ENCODE assay signal across 16 cellular contexts in genomic region chr20:32111287-32111686, GRCh38. TPM values are rescaled to one million over a fixed set of nuclear protein-coding genes. Genes with fewer than 3 reads are reported as not detected.
DNase-seq lines count a peak whose midpoint lies in the region; ATAC-seq, FAIRE-seq and TF ChIP-seq lines count a peak whose summit lies in the region.
"Had no signal": no experiment of that assay in that cellular context is flagged by ENCODE, and none has a peak within 500 bp of the region (broad histone marks: within the 10 kb centered on the region; RNA-seq: fewer than 3 reads in every experiment).

No MANE protein-coding gene starts in this region.

- no peaks in the 10 kb centered on the region for H3K27me3 Mint-ChIP-seq in Calu3 (ENCODE audit: unreplicated experiment)

- no peak overlapping the region for H3K4me3 ChIP-seq in KMS-11 (IDR thresholded peaks at IDR 0.05; ENCODE audit: insufficient read depth, low read depth, low read length)
- no peak overlapping the region for H3K4me3 ChIP-seq in colonic mucosa
- H3K4me3 ChIP-seq in neural cell (ENCODE audit: low read length), result peak overlapping the region; percentile 71
- no peak overlapping the region for H3K4me3 ChIP-seq in pancreas
- H3K4me3 ChIP-seq in gastroesophageal sphincter, result no peak overlapping the region

- no peaks in the 10 kb centered on the region for H3F3A ChIP-seq in neural cell (ENCODE audit: insufficient read depth, low read length, poor library complexity, severe bottlenecking)

- peaks cover 30% of the 10 kb centered on the region for H3K36me3 Mint-ChIP-seq in Calu3 (ENCODE audit: insufficient read depth, unreplicated experiment)

- intact Hi-C loops in Calu3 (cut with micrococcal nuclease; ENCODE audit: unreplicated experiment), result no loop called here
- intact Hi-C loops in colonic mucosa (cut with DNase I), result no loop called here
- intact Hi-C loops in pancreas (cut with DNase I), result no loop called here

- no peaks in the 10 kb centered on the region for H3K9me2 ChIP-seq in neural cell (ENCODE audit: insufficient read depth, low read length)

- H3K4me1 Mint-ChIP-seq in Calu3 (ENCODE audit: low read depth, unreplicated experiment), result peaks cover 18% of the 10 kb centered on the region

- ATAC-seq in pancreas, result no peak
- ATAC-seq in HG02759 (IDR thresholded peaks at IDR 0.05; ENCODE audit: unreplicated experiment), result no peak
- ATAC-seq in gastroesophageal sphincter, result no peak
- ATAC-seq: left ventricle myocardium superior had no signal

- no peaks in the 10 kb centered on the region for H3K9me3 ChIP-seq in colonic mucosa
- no peaks in the 10 kb centered on the region for H3K9me3 ChIP-seq in neural cell (ENCODE audit: low read length)
- no peaks in the 10 kb centered on the region for H3K9me3 ChIP-seq in pancreas
- no peaks in the 10 kb centered on the region for H3K9me3 ChIP-seq in gastroesophageal sphincter
- H3K9me3 ChIP-seq: suprapubic skin had no signal

- peaks cover 13% of the 10 kb centered on the region; the same call in 1 of the 2 replicates for H4K20me1 ChIP-seq in KMS-11 (ENCODE audit: insufficient read depth)
- H4K20me1 ChIP-seq in neural cell (ENCODE audit: insufficient read depth), result no peaks in the 10 kb centered on the region

- TF ChIP-seq RAD21 in neural cell (conservative IDR thresholded peaks at IDR 0.05), result no peak

- H3K4me2 ChIP-seq in KMS-11 (peak overlapping the region; percentile 96), neural cell (ENCODE audit: low read length) (no peak overlapping the region)

- H3K27ac ChIP-seq in KMS-11, result no peak overlapping the region
- H3K27ac ChIP-seq in colonic mucosa, result peak overlapping the region; percentile 91
- no peak overlapping the region for H3K27ac ChIP-seq in neural cell (ENCODE audit: low read length)
- no peak overlapping the region for H3K27ac ChIP-seq in pancreas
- H3K27ac ChIP-seq in gastroesophageal sphincter, result peak overlapping the region in 1 of 4 donors; percentile 0
- H3K27ac ChIP-seq: suprapubic skin had no signal

- no peaks in the 10 kb centered on the region for H3K36me3 ChIP-seq in KMS-11 (ENCODE audit: insufficient read depth)
- H3K36me3 ChIP-seq in colonic mucosa, result no peaks in the 10 kb centered on the region
- H3K36me3 ChIP-seq in neural cell (ENCODE audit: insufficient read depth, low read length), result no peaks in the 10 kb centered on the region
- H3K36me3 ChIP-seq in pancreas, result no peaks in the 10 kb centered on the region
- H3K36me3 ChIP-seq in gastroesophageal sphincter, result no peaks in the 10 kb centered on the region
- H3K36me3 ChIP-seq: suprapubic skin had no signal

- H3K4me1 ChIP-seq in KMS-11 (ENCODE audit: low read depth, poor library complexity, severe bottlenecking), result peaks cover 14% of the 10 kb centered on the region
- no peaks in the 10 kb centered on the region for H3K4me1 ChIP-seq in colonic mucosa
- peaks cover 0 to 17% (median 4%) of the 10 kb centered on the region in 3 donors for H3K4me1 ChIP-seq in pancreas
- H3K4me1 ChIP-seq in gastroesophageal sphincter, result peaks cover 0 to 53% (median 11%) of the 10 kb centered on the region in 3 donors

- no peak for TF ChIP-seq CTCF in Calu3 (IDR thresholded peaks at IDR 0.05; ENCODE audit: unreplicated experiment)
- no peak for TF ChIP-seq CTCF in KMS-11 (conservative IDR thresholded peaks at IDR 0.05; ENCODE audit: low read depth, low read length)
- TF ChIP-seq CTCF in colonic mucosa (IDR thresholded peaks at IDR 0.05), result no peak
- TF ChIP-seq CTCF in neural cell (IDR thresholded peaks at IDR 0.05; ENCODE audit: poor library complexity, severe bottlenecking), result no peak
- TF ChIP-seq CTCF in pancreas (IDR thresholded peaks at IDR 0.05), result no peak
- TF ChIP-seq CTCF in gastroesophageal sphincter (IDR thresholded peaks at IDR 0.05), result no peak

- H3K79me2 ChIP-seq in KMS-11 (ENCODE audit: insufficient read depth, low read depth) (peaks cover 66% of the 10 kb centered on the region), neural cell (replicated peaks; ENCODE audit: insufficient read depth, low read length) (peaks cover 54% of the 10 kb centered on the region)

- H3K27me3 ChIP-seq in KMS-11 (ENCODE audit: insufficient read depth, low read depth) (no peaks in the 10 kb centered on the region), colonic mucosa (no peaks in the 10 kb centered on the region), neural cell (ENCODE audit: insufficient read depth, low read depth, low read length) (no peaks in the 10 kb centered on the region), pancreas (no peaks in the 10 kb centered on the region), gastroesophageal sphincter (no peaks in the 10 kb centered on the region)
- H3K27me3 ChIP-seq: suprapubic skin had no signal

- DNase-seq in Calu3, result no peak
- peak; percentile 35 for DNase-seq in colonic mucosa
- no peak for DNase-seq in pancreas
- DNase-seq in RCC 7860 (ENCODE audit: low spot score), result no peak
- DNase-seq: activated CD4-positive, alpha-beta T cell treated with anti-CD3 and anti-CD28 coated beads for 4 hours; amniotic stem cell; effector CD8-positive, alpha-beta T cell; left ventricle myocardium superior; NCI-H1694 treated with DMSO at 0.1 percent for 48 hours; NCI-H82; retina had no signal

- no peaks in the 10 kb centered on the region for H3K9me3 Mint-ChIP-seq in Calu3 (ENCODE audit: low read depth, unreplicated experiment)

- H3K27ac Mint-ChIP-seq in Calu3 (ENCODE audit: unreplicated experiment), result peak overlapping the region; percentile 3

- 74 to 80% methylated on average over 2 of the region's 2 CpGs for WGBS in pancreas, 2 donors
- 70 to 75% methylated on average over 2 of the region's 2 CpGs for WGBS in gastroesophageal sphincter (ENCODE audit: low coverage in 1 of 2), 2 donors

- TF ChIP-seq EP300 in neural cell (conservative IDR thresholded peaks at IDR 0.05; ENCODE audit: poor library complexity, severe bottlenecking), result no peak
- TF ChIP-seq EP300 in gastroesophageal sphincter (IDR thresholded peaks at IDR 0.05), result no peak

- TF ChIP-seq POLR2A in gastroesophageal sphincter (IDR thresholded peaks at IDR 0.05), result no peak

- H3K4me3 Mint-ChIP-seq in Calu3 (ENCODE audit: low read depth, unreplicated experiment), result no peak overlapping the region

- H2AFZ ChIP-seq in KMS-11 (ENCODE audit: low read depth), result no peak overlapping the region
- no peak overlapping the region for H2AFZ ChIP-seq in neural cell (ENCODE audit: low read depth, low read length)

- H3K9ac ChIP-seq in KMS-11, result no peak overlapping the region
- H3K9ac ChIP-seq in colonic mucosa (ENCODE audit: low read depth in 2 of 2, low read length in 2 of 2), result no peak overlapping the region
- H3K9ac ChIP-seq in neural cell (ENCODE audit: low read length), result no peak overlapping the region

- BruUV-seq in Calu3 (replicated peaks; lab: Mats Ljungman, UMichigan), result no TSS peak

- no peak for FAIRE-seq in pancreas (lab: Jason Lieb, UNC)
- FAIRE-seq in RCC 7860 (lab: Jason Lieb, UNC), result no peak

- CTCF ChIA-PET in Calu3 (lab: Charles Lee), result no interaction called here

TF ChIP-seq in neural cell, 6 proteins besides CTCF, POLR2A, EP300 and RAD21:
- TF ChIP-seq TAF1 (IDR thresholded peaks at IDR 0.05; ENCODE audit: low read depth) (no peak), EZH2 (IDR thresholded peaks at IDR 0.05; ENCODE audit: borderline replicate concordance, insufficient read depth, low read length, poor library complexity, severe bottlenecking) (no peak), POLR2AphosphoS5 (IDR thresholded peaks at IDR 0.05) (no peak), REST (IDR thresholded peaks at IDR 0.05; ENCODE audit: borderline replicate concordance) (no peak), MXI1 (conservative IDR thresholded peaks at IDR 0.05; ENCODE audit: poor library complexity, severe bottlenecking) (no peak), SMC3 (conservative IDR thresholded peaks at IDR 0.05; ENCODE audit: poor library complexity) (no peak)

RNA-seq across cellular contexts. Expression of gene TM9SF4, which starts 1.8 kb away (rescaled TPM):
- total RNA-seq in Calu3 (2022) (95.3 and 104 TPM in 2 replicates), colonic mucosa (10 to 100 TPM; 76.7 to 79.9 TPM), pancreas (10 to 100 TPM; 15.3 to 30.2 (median 20.9) TPM), gastroesophageal sphincter (10 to 100 TPM; 20.7 to 32.6 (median 22.9) TPM)
- polyA plus RNA-seq in neural cell (17.8 and 18.3 TPM in 2 replicates), pancreas (10 to 100 TPM; 12.7 to 23.7 TPM)
- polyA minus RNA-seq in neural cell, result 32.1 and 33.9 TPM in 2 replicates

RNA-seq across cellular contexts. Expression of gene HCK, which starts 59.2 kb away (rescaled TPM):
- total RNA-seq in Calu3 (2022), result not detected in 2 replicates
- 1 to 10 TPM; 3.7 to 6.6 TPM for total RNA-seq in colonic mucosa
- polyA plus RNA-seq in neural cell, result 0.58 TPM in 1 of 2 replicates, not detected in the other
- not detected in 2 replicates for polyA minus RNA-seq in neural cell
- 10 to 100 TPM in 1 of 6 donors, 1 to 10 TPM in 3, under 1 TPM in 2; 0.42 to 12.9 (median 2.3) TPM for total RNA-seq in pancreas
- 1 to 10 TPM; 2.1 to 2.3 TPM for polyA plus RNA-seq in pancreas
- total RNA-seq in gastroesophageal sphincter, result 10 to 100 TPM in 2 of 4 donors, 1 to 10 TPM in 2; 2.6 to 31.8 (median 10.2) TPM
